In the genomic region with DNA sequence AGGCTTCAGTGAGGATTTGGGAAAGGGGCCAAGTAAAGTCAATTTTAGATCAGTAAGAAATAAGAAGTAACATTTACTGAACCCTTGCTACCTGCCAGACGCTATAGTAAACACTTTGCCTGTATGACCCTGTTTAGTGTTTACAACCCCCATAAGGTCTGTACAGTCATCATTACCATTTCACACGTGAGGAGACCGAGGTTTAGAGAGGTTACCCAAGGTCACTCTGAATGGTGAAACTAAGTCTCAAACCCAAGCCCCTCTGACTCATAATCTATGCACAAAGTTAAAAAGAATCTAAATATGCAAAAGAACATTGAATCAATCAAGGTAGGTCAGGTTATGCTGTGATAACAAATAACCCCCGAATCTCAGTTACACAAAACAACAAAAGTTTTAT, we compare ENCODE assay signal across 20 cellular contexts. TPM values are rescaled to one million over a fixed set of nuclear protein-coding genes. Genes with fewer than 3 reads are reported as not detected.
DNase-seq lines count a peak whose midpoint lies in the region; ATAC-seq, FAIRE-seq and TF ChIP-seq lines count a peak whose summit lies in the region.
"Had no signal": no experiment of that assay in that cellular context is flagged by ENCODE, and none has a peak within 500 bp of the region (broad histone marks: within the 10 kb centered on the region; RNA-seq: fewer than 3 reads in every experiment).

No MANE protein-coding gene starts in this region.

- no peaks in the 10 kb centered on the region for H3K79me2 ChIP-seq in HepG2 (ENCODE audit: insufficient read depth, low read length)

- WGBS in HepG2 (ENCODE audit: low lambda C conversion rate): 67% methylated on average over 4 of the region's 4 CpGs
- 57% methylated on average over 4 of the region's 4 CpGs for WGBS in right lobe of liver (ENCODE audit: insufficient coverage, low coverage, low lambda C conversion rate, missing lambda C conversion rate)
- 49% methylated on average over 4 of the region's 4 CpGs for WGBS in esophagus muscularis mucosa

- TF ChIP-seq RAD21 in HepG2 (CRISPR knock-in tag; IDR thresholded peaks at IDR 0.05): no peak

- H3K27ac Mint-ChIP-seq in stimulated activated effector memory CD8-positive, alpha-beta T cell treated with anti-CD3 and anti-CD28 coated beads, Interleukin-12 subunit alpha, Interleukin-12 subunit beta, amount 100 ng/mL, for 72 hours: no peak overlapping the region
- H3K27ac Mint-ChIP-seq: CD8-positive, alpha-beta T cell had no signal

- H3K9me3 ChIP-seq in HepG2 (ENCODE audit: low read length) (no peaks in the 10 kb centered on the region), right lobe of liver (no peaks in the 10 kb centered on the region), esophagus muscularis mucosa (no peaks in the 10 kb centered on the region)
- H3K9me3 ChIP-seq: BLaER1 treated with 17β-estradiol and CSF1 and Interleukin-3, amounts not matched to agents 10 nM and 100 nM; SJCRH30 had no signal

- intact Hi-C loops in HepG2 (cut with micrococcal nuclease; ENCODE audit: unreplicated experiment) (loop anchor here (10.0 kb wide), 1 partner anchor 694 kb away; no protein-coding TSS in a partner anchor), right lobe of liver (cut with DNase I) (loop anchor here in 1 of 2 donors (5.0 kb wide), 1 partner anchor 286 kb away; no protein-coding TSS in a partner anchor), esophagus muscularis mucosa (cut with DNase I) (loop anchor here (5.0 kb wide), 1 partner anchor 96 kb away; no protein-coding TSS in a partner anchor)

- no peak for ATAC-seq in HepG2
- no peak for ATAC-seq in right lobe of liver
- ATAC-seq in stimulated activated effector memory CD8-positive, alpha-beta T cell treated with anti-CD3 and anti-CD28 coated beads, Interleukin-12 subunit alpha, Interleukin-12 subunit beta, amount 100 ng/mL, for 72 hours: peak; percentile 44
- ATAC-seq: CD8-positive, alpha-beta T cell had no signal

- H3K36me3 Mint-ChIP-seq in stimulated activated effector memory CD8-positive, alpha-beta T cell treated with anti-CD3 and anti-CD28 coated beads, Interleukin-12 subunit alpha, Interleukin-12 subunit beta, amount 100 ng/mL, for 72 hours: no peaks in the 10 kb centered on the region
- H3K36me3 Mint-ChIP-seq: CD8-positive, alpha-beta T cell had no signal

- in situ Hi-C loops in HepG2 (cut with HindIII; ENCODE audit: extremely low pct_ligation_motif_present, low pct_unique_long_range_greater_than_20kb): no loop called here

- no peak overlapping the region for H3K9ac ChIP-seq in HepG2 (ENCODE audit: insufficient read depth, low read depth, low read length)
- H3K9ac ChIP-seq: BLaER1 treated with 17β-estradiol and CSF1 and Interleukin-3, amounts not matched to agents 10 nM and 100 nM; KMS-11 had no signal

- TF ChIP-seq CTCF in HepG2 (CRISPR knock-in tag; IDR thresholded peaks at IDR 0.05) (no peak), right lobe of liver (IDR thresholded peaks at IDR 0.05) (no peak), VCaP (conservative IDR thresholded peaks at IDR 0.05) (no peak), esophagus muscularis mucosa (IDR thresholded peaks at IDR 0.05) (no peak)

- H4K20me1 ChIP-seq in HepG2 (ENCODE audit: insufficient read depth, low read length): no peaks in the 10 kb centered on the region
- H4K20me1 ChIP-seq: BLaER1 treated with 17β-estradiol and CSF1 and Interleukin-3, amounts not matched to agents 10 nM and 100 nM had no signal

- no peak overlapping the region for H3K4me2 ChIP-seq in HepG2 (ENCODE audit: low read depth, low read length)
- H3K4me2 ChIP-seq: BLaER1 treated with 17β-estradiol and CSF1 and Interleukin-3, amounts not matched to agents 10 nM and 100 nM; KMS-11; PC-9 had no signal

- DNase-seq in HepG2 (ENCODE audit: low spot score) (no peak), right lobe of liver (no peak), iris pigment epithelial cell (ENCODE audit: low read depth) (peak; percentile 41), esophagus muscularis mucosa (ENCODE audit: extremely low spot score) (no peak), AG20443 (ENCODE audit: low spot score) (no peak), NCI-H2029 (lab: John Stamatoyannopoulos, UW) (no peak)
- DNase-seq in stimulated activated effector memory CD8-positive, alpha-beta T cell treated with anti-CD3 and anti-CD28 coated beads, Interleukin-12 subunit alpha, Interleukin-12 subunit beta, amount 100 ng/mL, for 72 hours (ENCODE audit: low spot score in 2 of 2): no peak
- DNase-seq: Calu3; CD8-positive, alpha-beta T cell; NCI-H187; NCI-H510A treated with DMSO at 0.1 percent for 48 hours; PC-9; SJCRH30 had no signal

- H3K36me3 ChIP-seq in HepG2 (replicated peaks in 1 of 2; ENCODE audit: control insufficient read depth in 1 of 2, insufficient read depth in 2 of 2, low read length in 2 of 2): no peaks in the 10 kb centered on the region
- no peaks in the 10 kb centered on the region for H3K36me3 ChIP-seq in right lobe of liver
- H3K36me3 ChIP-seq in esophagus muscularis mucosa: no peaks in the 10 kb centered on the region
- H3K36me3 ChIP-seq: BLaER1 treated with 17β-estradiol and CSF1 and Interleukin-3, amounts not matched to agents 10 nM and 100 nM had no signal

- BruUV-seq in HepG2 (replicated peaks; lab: Mats Ljungman, UMichigan): no TSS peak

- H3K4me1 Mint-ChIP-seq in stimulated activated effector memory CD8-positive, alpha-beta T cell treated with anti-CD3 and anti-CD28 coated beads, Interleukin-12 subunit alpha, Interleukin-12 subunit beta, amount 100 ng/mL, for 72 hours: no peaks in the 10 kb centered on the region

- CTCF ChIA-PET in HepG2 (lab: Yijun Ruan, JAX; ENCODE audit: low intra/inter-chr PET ratio, low total read pairs): no interaction called here

- H2AFZ ChIP-seq in HepG2 (ENCODE audit: low read length): no peak overlapping the region
- H2AFZ ChIP-seq: PC-9 had no signal

- H3K4me1 ChIP-seq in HepG2 (ENCODE audit: insufficient read depth, low read length): peaks cover 25% of the 10 kb centered on the region
- H3K4me1 ChIP-seq in right lobe of liver: no peaks in the 10 kb centered on the region
- H3K4me1 ChIP-seq in esophagus muscularis mucosa: peaks cover 31 to 88% (median 76%) of the 10 kb centered on the region in 4 donors
- H3K4me1 ChIP-seq: BLaER1 treated with 17β-estradiol and CSF1 and Interleukin-3, amounts not matched to agents 10 nM and 100 nM had no signal

- no peaks in the 10 kb centered on the region for H3K9me3 Mint-ChIP-seq in stimulated activated effector memory CD8-positive, alpha-beta T cell treated with anti-CD3 and anti-CD28 coated beads, Interleukin-12 subunit alpha, Interleukin-12 subunit beta, amount 100 ng/mL, for 72 hours
- H3K9me3 Mint-ChIP-seq: CD8-positive, alpha-beta T cell had no signal

- H3K27ac ChIP-seq in HepG2 (ENCODE audit: extremely low read length, insufficient read depth, low read length) (no peak overlapping the region), right lobe of liver (no peak overlapping the region), VCaP (peak overlapping the region; percentile 76), esophagus muscularis mucosa (replicated peaks in 1 of 4) (no peak overlapping the region)
- H3K27ac ChIP-seq: BLaER1 treated with 17β-estradiol and CSF1 and Interleukin-3, amounts not matched to agents 10 nM and 100 nM; KMS-11; PC-9; SJCRH30 had no signal

- TF ChIP-seq EP300 in HepG2 (IDR thresholded peaks at IDR 0.05; ENCODE audit: low read depth in 2 of 2, low read length in 2 of 2) (no peak), HepG2 (CRISPR knock-in tag; IDR thresholded peaks at IDR 0.05; ENCODE audit: borderline replicate concordance) (no peak), esophagus muscularis mucosa (IDR thresholded peaks at IDR 0.05) (no peak)

- H3K27me3 ChIP-seq in HepG2 (ENCODE audit: control insufficient read depth in 1 of 2, insufficient read depth in 2 of 2, low read length in 2 of 2) (no peaks in the 10 kb centered on the region), right lobe of liver (peaks cover 0 to 4% of the 10 kb centered on the region in 2 donors), esophagus muscularis mucosa (no peaks in the 10 kb centered on the region)
- H3K27me3 ChIP-seq: SJCRH30 had no signal

- TF ChIP-seq POLR2A in HepG2 (IDR thresholded peaks at IDR 0.05; ENCODE audit: insufficient read depth in 1 of 2, low read depth in 2 of 2, low read length in 2 of 2) (no peak), right lobe of liver (IDR thresholded peaks at IDR 0.05) (no peak), esophagus muscularis mucosa (IDR thresholded peaks at IDR 0.05; ENCODE audit: low read depth) (no peak)

- no peak overlapping the region for H3K4me3 Mint-ChIP-seq in stimulated activated effector memory CD8-positive, alpha-beta T cell treated with anti-CD3 and anti-CD28 coated beads, Interleukin-12 subunit alpha, Interleukin-12 subunit beta, amount 100 ng/mL, for 72 hours
- H3K4me3 Mint-ChIP-seq: CD8-positive, alpha-beta T cell had no signal

- POLR2A ChIA-PET in HepG2 (lab: Yijun Ruan, JAX): no interaction called here

- H3K4me3 ChIP-seq in HepG2 (replicated peaks in 1 of 3; ENCODE audit: insufficient read depth in 1 of 3, low read depth in 2 of 3, low read length in 3 of 3): no peak overlapping the region
- H3K4me3 ChIP-seq in right lobe of liver: no peak overlapping the region
- H3K4me3 ChIP-seq in esophagus muscularis mucosa: no peak overlapping the region
- H3K4me3 ChIP-seq: BLaER1 treated with 17β-estradiol and CSF1 and Interleukin-3, amounts not matched to agents 10 nM and 100 nM; PC-9; SJCRH30 had no signal

- FAIRE-seq in HepG2 (lab: Jason Lieb, UNC): no peak
- FAIRE-seq: A204.1, GM12891, GM18507, H1 had no signal

RNA-seq across cellular contexts. Expression of gene ANTXR1, which starts 8.0 kb away (rescaled TPM):
- 9.2 and 12.7 TPM in 2 replicates for total RNA-seq in HepG2 (2016; rRNA removed; fragmentation: Illumina TruSeq; extraction: Trizol)
- total RNA-seq in HepG2 (2016; cell fraction: cytosol; rRNA removed; fragmentation: Illumina TruSeq; extraction: Trizol; ENCODE audit: low read depth): 1.9 and 2.4 TPM in 2 replicates
- 7.7 and 13.3 TPM in 2 replicates for total RNA-seq in HepG2 (2016; cell fraction: insoluble cytoplasmic fraction; rRNA removed; fragmentation: Illumina TruSeq; extraction: Trizol)
- total RNA-seq in HepG2 (2016; cell fraction: membrane; rRNA removed; fragmentation: Illumina TruSeq; extraction: Trizol): 8.7 TPM in 2 replicates
- 25.0 and 27.3 TPM in 2 replicates for total RNA-seq in HepG2 (2016; cell fraction: nucleus; rRNA removed; fragmentation: Illumina TruSeq; extraction: Trizol)
- 3.6 and 4.5 TPM in 2 replicates for polyA plus RNA-seq in HepG2 (2011; rRNA removed)
- polyA plus RNA-seq in HepG2 (2011; cell fraction: cytosol; rRNA removed): 2.8 and 3.6 TPM in 2 replicates
- 4.9 and 6.2 TPM in 2 replicates for polyA plus RNA-seq in HepG2 (2011; cell fraction: nucleus; rRNA removed)
- 5.4 and 5.7 TPM in 2 replicates for polyA plus RNA-seq in HepG2 (2012)
- polyA plus RNA-seq in HepG2 (2016; cell fraction: cytosol; fragmentation: Illumina TruSeq; extraction: Trizol; ENCODE audit: low read depth): 2.8 TPM in 2 replicates
- polyA plus RNA-seq in HepG2 (2016; cell fraction: insoluble cytoplasmic fraction; fragmentation: Illumina TruSeq; extraction: Trizol; ENCODE audit: low read depth): 13.7 and 15.0 TPM in 2 replicates
- 7.6 and 7.7 TPM in 2 replicates for polyA plus RNA-seq in HepG2 (2016; cell fraction: membrane; fragmentation: Illumina TruSeq; extraction: Trizol; ENCODE audit: low read depth)
- 30.8 and 33.8 TPM in 2 replicates for polyA plus RNA-seq in HepG2 (2016; cell fraction: nucleus; fragmentation: Illumina TruSeq; extraction: Trizol; ENCODE audit: insufficient read depth, low read depth)
- 9.6 and 50.4 TPM in 2 replicates for polyA minus RNA-seq in HepG2 (2011; rRNA and poly(A)+ RNA removed; ENCODE audit: low replicate concordance)
- polyA minus RNA-seq in HepG2 (2011; cell fraction: cytosol; rRNA and poly(A)+ RNA removed): 5.2 and 6.2 TPM in 2 replicates
- polyA minus RNA-seq in HepG2 (2011; cell fraction: nucleus; rRNA and poly(A)+ RNA removed): 12.5 and 14.8 TPM in 2 replicates
- 1 to 10 TPM; 1.1 to 4.1 (median 2.9) TPM for total RNA-seq in right lobe of liver
- 100 to 1,000 TPM in 1 of 4 donors, 10 to 100 TPM in 3; 74.6 to 115 (median 92.1) TPM for total RNA-seq in esophagus muscularis mucosa
- total RNA-seq: CD8-positive, alpha-beta T cell had no signal

RNA-seq across cellular contexts. Expression of gene GKN1, which starts 46.6 kb away (rescaled TPM):
- total RNA-seq in HepG2 (2016; rRNA removed; fragmentation: Illumina TruSeq; extraction: Trizol) (not detected in 2 replicates), right lobe of liver (not detected), esophagus muscularis mucosa (not detected)
- not detected in 2 replicates for total RNA-seq in HepG2 (2016; cell fraction: cytosol; rRNA removed; fragmentation: Illumina TruSeq; extraction: Trizol; ENCODE audit: low read depth)
- total RNA-seq in HepG2 (2016; cell fraction: insoluble cytoplasmic fraction; rRNA removed; fragmentation: Illumina TruSeq; extraction: Trizol): not detected in 2 replicates
- not detected in 2 replicates for total RNA-seq in HepG2 (2016; cell fraction: membrane; rRNA removed; fragmentation: Illumina TruSeq; extraction: Trizol)
- total RNA-seq in HepG2 (2016; cell fraction: nucleus; rRNA removed; fragmentation: Illumina TruSeq; extraction: Trizol): not detected in 2 replicates
- polyA plus RNA-seq in HepG2 (2011; rRNA removed): not detected in 2 replicates
- polyA plus RNA-seq in HepG2 (2011; cell fraction: cytosol; rRNA removed): not detected in 2 replicates
- polyA plus RNA-seq in HepG2 (2011; cell fraction: nucleus; rRNA removed): not detected in 2 replicates
- polyA plus RNA-seq in HepG2 (2012): not detected in 2 replicates
- not detected in 2 replicates for polyA plus RNA-seq in HepG2 (2016; cell fraction: cytosol; fragmentation: Illumina TruSeq; extraction: Trizol; ENCODE audit: low read depth)
- polyA plus RNA-seq in HepG2 (2016; cell fraction: insoluble cytoplasmic fraction; fragmentation: Illumina TruSeq; extraction: Trizol; ENCODE audit: low read depth): not detected in 2 replicates
- not detected in 2 replicates for polyA plus RNA-seq in HepG2 (2016; cell fraction: membrane; fragmentation: Illumina TruSeq; extraction: Trizol; ENCODE audit: low read depth)
- polyA plus RNA-seq in HepG2 (2016; cell fraction: nucleus; fragmentation: Illumina TruSeq; extraction: Trizol; ENCODE audit: insufficient read depth, low read depth): not detected in 2 replicates
- polyA minus RNA-seq in HepG2 (2011; rRNA and poly(A)+ RNA removed; ENCODE audit: low replicate concordance): not detected in 2 replicates
- not detected in 2 replicates for polyA minus RNA-seq in HepG2 (2011; cell fraction: cytosol; rRNA and poly(A)+ RNA removed)
- not detected in 2 replicates for polyA minus RNA-seq in HepG2 (2011; cell fraction: nucleus; rRNA and poly(A)+ RNA removed)
- total RNA-seq: Calu3; CD8-positive, alpha-beta T cell; H1; PC-9; SJCRH30 had no signal
- polyA plus RNA-seq: H1 had no signal
